ENCODE assay signal across 9 cellular contexts in genomic region chr2:54053830-54054229, GRCh38.
DNase-seq lines count a peak whose midpoint lies in the region; ATAC-seq and TF ChIP-seq lines count a peak whose summit lies in the region.
"Had no signal": no experiment of that assay in that cellular context is flagged by ENCODE, and none has a peak within 500 bp of the region (broad histone marks: within the 10 kb centered on the region; RNA-seq: fewer than 3 reads in every experiment).

No MANE protein-coding gene starts in this region.

- H3K36me3 Mint-ChIP-seq in immature natural killer cell: peaks cover 13 to 28% (median 13%) of the 10 kb centered on the region in 3 donors

- peak overlapping the region; percentile 44 to 92 (median 58) for H3K27ac Mint-ChIP-seq in immature natural killer cell

- peak overlapping the region in 1 of 5 donors; percentile 68 for H3K4me3 Mint-ChIP-seq in immature natural killer cell

- H3K4me1 Mint-ChIP-seq in immature natural killer cell: peaks cover 21 to 28% of the 10 kb centered on the region in 2 donors

- TF ChIP-seq CTCF in GM10266 (IDR thresholded peaks at IDR 0.05; ENCODE audit: control insufficient read depth, insufficient read depth, low read depth, missing control alignments): no peak

- ATAC-seq in GM18861 (IDR thresholded peaks at IDR 0.05; ENCODE audit: unreplicated experiment): peak; percentile 32
- peak; percentile 28 for ATAC-seq in GM21786 (IDR thresholded peaks at IDR 0.05; ENCODE audit: unreplicated experiment)
- ATAC-seq in HG03575 (IDR thresholded peaks at IDR 0.05; ENCODE audit: extremely low read depth, insufficient number of reproducible peaks, low FRiP score, unreplicated experiment): peak; percentile 25

- DNase-seq in immature natural killer cell (no peak), HPDE6-E6E7 (ENCODE audit: extremely low spot score) (no peak), DMS114 treated with DMSO at 0.1 percent for 48 hours (lab: John Stamatoyannopoulos, UW; ENCODE audit: unreplicated experiment) (no peak), GM10266 (ENCODE audit: extremely low spot score) (no peak)
- no peak for DNase-seq in stimulated activated CD4-positive, alpha-beta T cell treated with anti-CD3 and anti-CD28 coated beads, Interleukin-2, amount 100 ng/mL, for 24 hours
- DNase-seq: amniotic stem cell had no signal

- H3K27me3 Mint-ChIP-seq in immature natural killer cell (ENCODE audit: low read depth in 3 of 3): no peaks in the 10 kb centered on the region

- no peaks in the 10 kb centered on the region for H3K9me3 Mint-ChIP-seq in immature natural killer cell
